ENCODE assay signal across 19 cellular contexts in genomic region chr3:106691476-106691875, GRCh38.
"Had no signal": no experiment of that assay in that cellular context is flagged by ENCODE, and none has a peak within 500 bp of the region (broad histone marks: within the 10 kb centered on the region; RNA-seq: fewer than 3 reads in every experiment).

No MANE protein-coding gene starts in this region.

- ATAC-seq: esophagus mucosa; heart left ventricle; naive thymus-derived CD8-positive, alpha-beta T cell; right cardiac atrium; stimulated activated effector memory CD8-positive, alpha-beta T cell treated with anti-CD3 and anti-CD28 coated beads, Interleukin-12 subunit alpha, Interleukin-12 subunit beta, amount 100 ng/mL, for 72 hours; stimulated activated naive CD8-positive, alpha-beta T cell treated with anti-CD3 and anti-CD28 coated beads, Interleukin-15, Interleukin-2, amounts not matched to agents 100 U/mL and 50 U/mL, for 24 hours had no signal

- H3K27ac ChIP-seq: heart left ventricle, ovary, suprapubic skin, thyroid gland had no signal

- FAIRE-seq: endometrium, frontal cortex, islet of Langerhans, urothelium cell line had no signal

- H3K4me1 ChIP-seq: heart left ventricle, suprapubic skin, thyroid gland had no signal

- H3K4me3 ChIP-seq: heart left ventricle, ovary, smooth muscle cell, suprapubic skin, thyroid gland had no signal

- DNase-seq: effector memory CD4-positive, alpha-beta T cell; heart left ventricle; hippocampal formation; kidney glomerular epithelial cell; naive thymus-derived CD8-positive, alpha-beta T cell; ovary; right cardiac atrium; stimulated activated CD4-positive, alpha-beta T cell treated with anti-CD3 and anti-CD28 coated beads, Interleukin-4, amount 100 ng/mL, for 1 hour; stimulated activated CD8-positive, alpha-beta memory T cell treated with anti-CD3 and anti-CD28 coated beads, Interleukin-4, amount 100 ng/mL, for 48 hours; stimulated activated naive CD8-positive, alpha-beta T cell treated with anti-CD3 and anti-CD28 coated beads, Interleukin-15, Interleukin-2, amounts not matched to agents 100 U/mL and 50 U/mL, for 24 hours; thyroid gland had no signal

- H3K4me2 ChIP-seq: smooth muscle cell had no signal

- H3K27me3 ChIP-seq: heart left ventricle, ovary, suprapubic skin, thyroid gland had no signal

- H3K9me3 ChIP-seq: heart left ventricle, ovary, suprapubic skin, thyroid gland had no signal

- H3K36me3 ChIP-seq: heart left ventricle, ovary, suprapubic skin, thyroid gland had no signal
